In the genomic region with DNA sequence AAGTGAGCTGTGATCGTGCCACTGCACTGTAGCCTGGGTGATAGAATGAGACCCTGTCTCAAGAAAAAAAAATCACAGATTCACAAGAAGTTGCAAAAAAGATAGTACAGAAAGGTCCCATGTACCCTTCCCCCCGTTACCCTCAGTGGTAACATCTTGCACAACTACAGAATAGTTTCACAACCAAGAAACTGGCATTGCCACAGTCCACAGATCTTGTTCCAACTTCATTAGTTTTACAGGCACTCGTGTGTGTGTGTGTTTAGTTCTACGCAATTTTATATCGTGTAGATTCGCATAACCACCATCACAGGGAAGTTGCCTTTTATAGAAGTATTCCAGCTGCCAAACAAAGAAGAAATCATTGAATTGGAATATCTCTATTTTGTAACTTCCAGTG, we compare ENCODE assay signal across 28 cellular contexts. TPM values are rescaled to one million over a fixed set of nuclear protein-coding genes. Genes with fewer than 3 reads are reported as not detected.
DNase-seq lines count a peak whose midpoint lies in the region; ATAC-seq and TF ChIP-seq lines count a peak whose summit lies in the region.
"Had no signal": no experiment of that assay in that cellular context is flagged by ENCODE, and none has a peak within 500 bp of the region (broad histone marks: within the 10 kb centered on the region; RNA-seq: fewer than 3 reads in every experiment).

No MANE protein-coding gene starts in this region.

- H3K9ac ChIP-seq in neural cell (ENCODE audit: low read length) = no peak overlapping the region
- H3K9ac ChIP-seq: neural progenitor cell, SK-N-SH had no signal

- H3K27me3 ChIP-seq in neural cell (ENCODE audit: insufficient read depth, low read depth, low read length) (no peaks in the 10 kb centered on the region), GM23338 (ENCODE audit: insufficient read depth) (no peaks in the 10 kb centered on the region)
- H3K27me3 ChIP-seq: cardiac muscle cell, esophagus squamous epithelium, neural progenitor cell had no signal

- TF ChIP-seq CTCF in C4-2B (conservative IDR thresholded peaks at IDR 0.05) (no peak), NB4 (IDR thresholded peaks at IDR 0.05; ENCODE audit: low read depth, low read length) (no peak), VCaP (conservative IDR thresholded peaks at IDR 0.05) (no peak), neural cell (IDR thresholded peaks at IDR 0.05; ENCODE audit: poor library complexity, severe bottlenecking) (no peak), GM23338 (conservative IDR thresholded peaks at IDR 0.05; ENCODE audit: low read depth in 2 of 2) (no peak), glutamatergic neuron (IDR thresholded peaks at IDR 0.05; ENCODE audit: partially characterized antibody, unreplicated experiment) (no peak)

- H3K27me3 Mint-ChIP-seq in GM23338 (ENCODE audit: insufficient read depth, low read depth, poor library complexity) = peaks cover 7% of the 10 kb centered on the region
- no peaks in the 10 kb centered on the region for H3K27me3 Mint-ChIP-seq in glutamatergic neuron (ENCODE audit: unreplicated experiment)
- H3K27me3 Mint-ChIP-seq: activated naive CD4-positive, alpha-beta T cell treated with anti-CD3 and anti-CD28 coated beads, Interleukin-2, amount 10 ng/mL, durations not matched to agents 7 days and 5 days; B cell had no signal

- H3K79me2 ChIP-seq in neural cell (replicated peaks; ENCODE audit: insufficient read depth, low read length) (no peaks in the 10 kb centered on the region), GM23338 (replicated peaks; ENCODE audit: insufficient read depth) (no peaks in the 10 kb centered on the region)

- H3K36me3 ChIP-seq in neural cell (ENCODE audit: insufficient read depth, low read length) (no peaks in the 10 kb centered on the region), GM23338 (ENCODE audit: insufficient read depth) (no peaks in the 10 kb centered on the region)
- H3K36me3 ChIP-seq: cardiac muscle cell, esophagus squamous epithelium, neural progenitor cell had no signal

- ATAC-seq in GM23338 (no peak), HG02938 (IDR thresholded peaks at IDR 0.05; ENCODE audit: unreplicated experiment) (no peak), GM21737 (IDR thresholded peaks at IDR 0.05; ENCODE audit: unreplicated experiment) (no peak)

- DNase-seq in NB4 (ENCODE audit: low read depth) = peak; percentile 91
- no peak for DNase-seq in GM23338 (ENCODE audit: low spot score)
- no peak for DNase-seq in glutamatergic neuron
- DNase-seq: activated CD4-positive, alpha-beta T cell treated with anti-CD3 and anti-CD28 coated beads, Interleukin-2, amount 50 U/mL, for 4 hours; activated CD4-positive, CD25-positive, alpha-beta regulatory T cell; activated naive CD4-positive, alpha-beta T cell treated with anti-CD3 and anti-CD28 coated beads, Interleukin-2, amount 10 ng/mL, durations not matched to agents 7 days and 5 days; anterior cingulate cortex; COR-L47; DMS79; esophagus squamous epithelium; H7; kidney; NCI-H1417 treated with DMSO at 0.1 percent for 48 hours; NCI-H2081 treated with DMSO at 0.1 percent for 48 hours; NCI-H446 treated with DMSO at 0.1 percent for 48 hours; NK-92 treated with Interleukin-12 subunit alpha and Interleukin-12 subunit beta, amount 100 ng/mL, for 24 hours; SK-N-SH; T-helper 9 cell had no signal

- peaks cover 5% of the 10 kb centered on the region; the same call in 1 of the 2 replicates for H3K4me1 ChIP-seq in GM23338 (ENCODE audit: insufficient read depth)

- H3K4me3 Mint-ChIP-seq in GM23338 (no peak overlapping the region), glutamatergic neuron (ENCODE audit: unreplicated experiment) (no peak overlapping the region)
- H3K4me3 Mint-ChIP-seq: activated naive CD4-positive, alpha-beta T cell treated with anti-CD3 and anti-CD28 coated beads, Interleukin-2, amount 10 ng/mL, durations not matched to agents 7 days and 5 days; activated T-helper 1 cell treated with anti-CD3 and anti-CD28 coated beads, Interleukin-12 subunit alpha, Interleukin-12 subunit beta, Interleukin-2, Interleukin-4 antibody, amounts not matched to agents 30 ng/mL and 10 ng/mL and 1 ng/mL, durations not matched to agents 14 hours and 24 hours and 36 hours; B cell; neural progenitor cell had no signal

- H3F3A ChIP-seq in neural cell (ENCODE audit: insufficient read depth, low read length, poor library complexity, severe bottlenecking) (no peaks in the 10 kb centered on the region), GM23338 (replicated peaks; ENCODE audit: low read depth) (no peaks in the 10 kb centered on the region)

- H3K9me3 Mint-ChIP-seq in GM23338 (no peaks in the 10 kb centered on the region), glutamatergic neuron (ENCODE audit: unreplicated experiment) (peaks cover 2% of the 10 kb centered on the region)
- H3K9me3 Mint-ChIP-seq: activated naive CD4-positive, alpha-beta T cell treated with anti-CD3 and anti-CD28 coated beads, Interleukin-2, amount 10 ng/mL, durations not matched to agents 7 days and 5 days; activated T-helper 1 cell treated with anti-CD3 and anti-CD28 coated beads, Interleukin-12 subunit alpha, Interleukin-12 subunit beta, Interleukin-2, Interleukin-4 antibody, amounts not matched to agents 30 ng/mL and 10 ng/mL and 1 ng/mL, durations not matched to agents 14 hours and 24 hours and 36 hours; neural progenitor cell had no signal

- H3K27ac Mint-ChIP-seq in GM23338 = no peak overlapping the region
- H3K27ac Mint-ChIP-seq in glutamatergic neuron (ENCODE audit: unreplicated experiment) = no peak overlapping the region
- H3K27ac Mint-ChIP-seq: activated naive CD4-positive, alpha-beta T cell treated with anti-CD3 and anti-CD28 coated beads, Interleukin-2, amount 10 ng/mL, durations not matched to agents 7 days and 5 days; activated T-helper 1 cell treated with anti-CD3 and anti-CD28 coated beads, Interleukin-12 subunit alpha, Interleukin-12 subunit beta, Interleukin-2, Interleukin-4 antibody, amounts not matched to agents 30 ng/mL and 10 ng/mL and 1 ng/mL, durations not matched to agents 14 hours and 24 hours and 36 hours; B cell; neural progenitor cell had no signal

- H3K4me1 Mint-ChIP-seq in GM23338 (peaks cover 10% of the 10 kb centered on the region), glutamatergic neuron (ENCODE audit: low read depth, unreplicated experiment) (peaks cover 9% of the 10 kb centered on the region)

- no peaks in the 10 kb centered on the region for H3K9me3 ChIP-seq in neural cell (ENCODE audit: low read length)
- H3K9me3 ChIP-seq: esophagus squamous epithelium, SK-N-SH had no signal

- no peaks in the 10 kb centered on the region for H3K36me3 Mint-ChIP-seq in GM23338 (ENCODE audit: low read depth)
- no peaks in the 10 kb centered on the region for H3K36me3 Mint-ChIP-seq in glutamatergic neuron (ENCODE audit: unreplicated experiment)
- H3K36me3 Mint-ChIP-seq: activated naive CD4-positive, alpha-beta T cell treated with anti-CD3 and anti-CD28 coated beads, Interleukin-2, amount 10 ng/mL, durations not matched to agents 7 days and 5 days; neural progenitor cell had no signal

- no peak for TF ChIP-seq EP300 in neural cell (conservative IDR thresholded peaks at IDR 0.05; ENCODE audit: poor library complexity, severe bottlenecking)

- H3K4me2 ChIP-seq in neural cell (ENCODE audit: low read length) = no peak overlapping the region
- no peak overlapping the region for H3K4me2 ChIP-seq in GM23338
- H3K4me2 ChIP-seq: neural progenitor cell, SK-N-SH had no signal

- no peak for TF ChIP-seq RAD21 in neural cell (conservative IDR thresholded peaks at IDR 0.05)

- H3K27ac ChIP-seq in C4-2B = peak overlapping the region; percentile 80
- H3K27ac ChIP-seq in VCaP = peak overlapping the region; percentile 76
- peak overlapping the region; percentile 54 for H3K27ac ChIP-seq in neural cell (ENCODE audit: low read length)
- no peak overlapping the region for H3K27ac ChIP-seq in GM23338 (ENCODE audit: low read depth)
- H3K27ac ChIP-seq: cardiac muscle cell, coronary artery, esophagus squamous epithelium, neural progenitor cell had no signal

- peak overlapping the region; percentile 39 for H3K4me3 ChIP-seq in NB4 (ENCODE audit: low read depth, low read length)
- peak overlapping the region; percentile 22 for H3K4me3 ChIP-seq in neural cell (ENCODE audit: low read length)
- H3K4me3 ChIP-seq in GM23338 = no peak overlapping the region
- H3K4me3 ChIP-seq: cardiac muscle cell, coronary artery, esophagus squamous epithelium, neural progenitor cell had no signal

- TF ChIP-seq POLR2A in NB4 (IDR thresholded peaks at IDR 0.05; ENCODE audit: extremely low read depth, insufficient read length) = no peak

- no peaks in the 10 kb centered on the region for H3K9me2 ChIP-seq in neural cell (ENCODE audit: insufficient read depth, low read length)
- no peaks in the 10 kb centered on the region for H3K9me2 ChIP-seq in GM23338 (ENCODE audit: insufficient read depth)
- H3K9me2 ChIP-seq: SK-N-SH had no signal

- H2AFZ ChIP-seq in neural cell (ENCODE audit: low read depth, low read length) (peak overlapping the region; percentile 11), GM23338 (no peak overlapping the region)
- H2AFZ ChIP-seq: neural progenitor cell had no signal

- H4K20me1 ChIP-seq in neural cell (ENCODE audit: insufficient read depth) (no peaks in the 10 kb centered on the region), GM23338 (replicated peaks; ENCODE audit: insufficient read depth) (no peaks in the 10 kb centered on the region)

TF ChIP-seq in neural cell, 6 proteins besides CTCF, POLR2A, EP300 and RAD21:
- no peak for TF ChIP-seq EZH2 (IDR thresholded peaks at IDR 0.05; ENCODE audit: borderline replicate concordance, insufficient read depth, low read length, poor library complexity, severe bottlenecking)

RNA-seq across cellular contexts. Expression of gene SPATA2, which starts 19.1 kb away (rescaled TPM):
- polyA plus RNA-seq in neural cell = 1.7 and 1.9 TPM in 2 replicates
- 2.9 and 3.9 TPM in 2 replicates for polyA minus RNA-seq in neural cell
- total RNA-seq in GM23338 (2014; rRNA removed; shearing (Covaris generic)) = 8.7 and 9.3 TPM in 2 replicates
- 4.9 and 5.3 TPM in 2 replicates for polyA plus RNA-seq in GM23338 (2016; fragmentation: Nextera tagmentation; extraction: Ambion mirVana)
- total RNA-seq in glutamatergic neuron (ENCODE audit: unreplicated experiment) = 9.7 TPM

RNA-seq across cellular contexts. Expression of gene RNF114, which starts 40.0 kb away (rescaled TPM):
- 109 and 129 TPM in 2 replicates for polyA plus RNA-seq in neural cell
- polyA minus RNA-seq in neural cell = 70.1 and 73.2 TPM in 2 replicates
- 211 and 279 TPM in 2 replicates for total RNA-seq in GM23338 (2014; rRNA removed; shearing (Covaris generic))
- 153 and 155 TPM in 2 replicates for polyA plus RNA-seq in GM23338 (2016; fragmentation: Nextera tagmentation; extraction: Ambion mirVana)
- total RNA-seq in glutamatergic neuron (ENCODE audit: unreplicated experiment) = 64.2 TPM
